19 cellular contexts compared by ENCODE assay signal in genomic region chr11:15370774-15371173, GRCh38.
"Had no signal": no experiment of that assay in that cellular context is flagged by ENCODE, and none has a peak within 500 bp of the region (broad histone marks: within the 10 kb centered on the region; RNA-seq: fewer than 3 reads in every experiment).

No MANE protein-coding gene starts in this region.

- H3K4me1 ChIP-seq: SJSA1 had no signal

- H3K36me3 ChIP-seq: SJSA1 had no signal

- DNase-seq: KBM-7, NCI-H1092, NCI-H1105 treated with DMSO at 0.1 percent for 48 hours, NCI-H1436 treated with DMSO at 0.1 percent for 48 hours, NCI-H1694, NCI-H1930, NCI-H2081, NCI-H2107, NCI-H2171 treated with DMSO at 0.1 percent for 48 hours, NCI-H345, NCI-H446 treated with DMSO at 0.1 percent for 48 hours, NCI-H510A treated with DMSO at 0.1 percent for 48 hours, NCI-H526, Right ventricle myocardium superior, RPMI8226, SIG-M5, T-helper 2 cell had no signal

- H3K4me3 ChIP-seq: SJSA1, SK-N-MC had no signal

- H3K9me3 ChIP-seq: SJSA1 had no signal

- H3K27ac ChIP-seq: SJSA1, SK-N-MC had no signal
